Comparison of ENCODE assay signal across 12 cellular contexts in genomic region chr1:205259361-205259832, GRCh38. TPM values are rescaled to one million over a fixed set of nuclear protein-coding genes. Genes with fewer than 3 reads are reported as not detected.
A peak's percentile ranks its signal among the peaks of the same experiment; 100 is the strongest.
DNase-seq lines count a peak whose midpoint lies in the region; ATAC-seq, FAIRE-seq and TF ChIP-seq lines count a peak whose summit lies in the region.
"Had no signal": no experiment of that assay in that cellular context is flagged by ENCODE, and none has a peak within 500 bp of the region (broad histone marks: within the 10 kb centered on the region; RNA-seq: fewer than 3 reads in every experiment).

No MANE protein-coding gene starts in this region.

- H3K4me3 Mint-ChIP-seq in naive thymus-derived CD8-positive, alpha-beta T cell, result no peak overlapping the region

- no peak for FAIRE-seq in A549 (lab: Jason Lieb, UNC)
- FAIRE-seq: G401.6 had no signal

- WGBS in A549 (ENCODE audit: missing lambda C conversion rate), result 74% methylated on average over 10 of the region's 10 CpGs

- DNase-seq in A549 (ENCODE audit: low read depth in 1 of 2, low spot score in 1 of 2), result no peak
- no peak for DNase-seq in brain microvascular endothelial cell
- DNase-seq in iris pigment epithelial cell (ENCODE audit: low read depth), result peak; percentile 51
- DNase-seq in naive thymus-derived CD8-positive, alpha-beta T cell, result no peak
- DNase-seq in glomerular visceral epithelial cell (ENCODE audit: extremely low spot score), result no peak
- no peak for DNase-seq in activated naive CD4-positive, alpha-beta T cell treated with Interleukin-2 at 50 U/mL for 16 hours
- DNase-seq in HPDE6-E6E7 (ENCODE audit: extremely low spot score), result no peak
- DNase-seq: effector CD4-positive, alpha-beta T cell; stimulated activated naive CD4-positive, alpha-beta T cell had no signal

- TF ChIP-seq EP300 in A549 (IDR thresholded peaks at IDR 0.05), result no peak

- peak overlapping the region; percentile 40; the same call in 1 of the 2 replicates for H3K9ac ChIP-seq in KMS-11

- TF ChIP-seq CTCF in A549 (IDR thresholded peaks at IDR 0.05), result no peak
- TF ChIP-seq CTCF in KMS-11 (conservative IDR thresholded peaks at IDR 0.05; ENCODE audit: low read depth, low read length), result no peak
- no peak for TF ChIP-seq CTCF in brain microvascular endothelial cell (IDR thresholded peaks at IDR 0.05; ENCODE audit: low read depth, low read length, missing control alignments)

- H3K9me3 ChIP-seq in A549, result no peaks in the 10 kb centered on the region

- H3K27ac ChIP-seq in A549 (peak overlapping the region; percentile 46 to 82; a peak in 5 of 6 replicates), KMS-11 (peak overlapping the region; percentile 73), brain microvascular endothelial cell (peak overlapping the region; percentile 60)
- H3K27ac ChIP-seq: SK-N-MC had no signal

- peaks cover 8 to 15% (median 11%) of the 10 kb centered on the region in 4 donors for H3K4me1 Mint-ChIP-seq in naive thymus-derived CD8-positive, alpha-beta T cell

- H3K4me2 ChIP-seq in A549, result no peak overlapping the region; the same call in 2 of the 3 replicates
- peak overlapping the region; percentile 84 for H3K4me2 ChIP-seq in KMS-11

- peak overlapping the region; percentile 32; the same call in 1 of the 2 replicates for H2AFZ ChIP-seq in KMS-11 (ENCODE audit: low read depth)

- H3K27ac Mint-ChIP-seq in naive thymus-derived CD8-positive, alpha-beta T cell, result peak overlapping the region in 1 of 10 donors; percentile 60

- CTCF ChIA-PET in A549 (lab: Yijun Ruan, JAX), result interaction anchor here (1.2 to 89.2 kb wide), 9 partner anchors 3 to 285 kb away, joined by 4 to 3627 read pairs (median 86); partner anchors contain the start of genes KLHDC8A, NUAK2 and TMCC2

- no peaks in the 10 kb centered on the region for H3K9me3 Mint-ChIP-seq in naive thymus-derived CD8-positive, alpha-beta T cell

- TF ChIP-seq RAD21 in A549 (conservative IDR thresholded peaks at IDR 0.05 in 1 of 2, IDR thresholded peaks at IDR 0.05 in 1 of 2), result no peak

- POLR2A ChIA-PET in A549 (lab: Yijun Ruan, JAX), result no interaction called here
- POLR2A ChIA-PET in naive thymus-derived CD8-positive, alpha-beta T cell (lab: Charles Lee), result interaction anchor here (0.5 kb wide), 1 partner anchor 135 kb away, joined by 6 read pairs; no protein-coding TSS in a partner anchor

- H3K36me3 ChIP-seq in KMS-11 (ENCODE audit: insufficient read depth) (no peaks in the 10 kb centered on the region), brain microvascular endothelial cell (replicated peaks) (no peaks in the 10 kb centered on the region)

- peaks cover 0 to 3% (median 0%) of the 10 kb centered on the region in 5 donors for H3K27me3 Mint-ChIP-seq in naive thymus-derived CD8-positive, alpha-beta T cell

- H3K4me3 ChIP-seq in A549 (no peak overlapping the region), KMS-11 (IDR thresholded peaks at IDR 0.05; ENCODE audit: insufficient read depth, low read depth, low read length) (peak overlapping the region; percentile 78), brain microvascular endothelial cell (ENCODE audit: low read depth, low read length) (no peak overlapping the region)
- H3K4me3 ChIP-seq: SK-N-MC had no signal

- no peaks in the 10 kb centered on the region; the same call in 1 of the 2 replicates for H3K79me2 ChIP-seq in KMS-11 (ENCODE audit: insufficient read depth, low read depth)

- TF ChIP-seq POLR2A in A549 (IDR thresholded peaks at IDR 0.05; ENCODE audit: low read length), result no peak

- in situ Hi-C loops in brain microvascular endothelial cell (cut with HindIII; ENCODE audit: low pct_ligation_motif_present, low sequenced_read_pairs), result no loop called here

- H3K36me3 Mint-ChIP-seq in naive thymus-derived CD8-positive, alpha-beta T cell, result no peaks in the 10 kb centered on the region

- H3K4me1 ChIP-seq in A549, result peaks cover 31% of the 10 kb centered on the region
- H3K4me1 ChIP-seq in KMS-11 (ENCODE audit: low read depth, poor library complexity, severe bottlenecking), result peaks cover 100% of the 10 kb centered on the region

- ATAC-seq in A549, result no peak
- no peak for ATAC-seq in naive thymus-derived CD8-positive, alpha-beta T cell

- H4K20me1 ChIP-seq in KMS-11 (ENCODE audit: insufficient read depth), result no peaks in the 10 kb centered on the region

- H3K27me3 ChIP-seq in KMS-11 (ENCODE audit: insufficient read depth, low read depth) (no peaks in the 10 kb centered on the region), brain microvascular endothelial cell (replicated peaks) (no peaks in the 10 kb centered on the region)

TF ChIP-seq in A549, 52 proteins besides CTCF, POLR2A, EP300 and RAD21:
- no peak for TF ChIP-seq SMC3 (IDR thresholded peaks at IDR 0.05)
- no peak for TF ChIP-seq HOXB13 (CRISPR knock-in tag; IDR thresholded peaks at IDR 0.05; ENCODE audit: low read depth)
- no peak for TF ChIP-seq ELK1 (IDR thresholded peaks at IDR 0.05; ENCODE audit: low read depth, low read length)
- TF ChIP-seq SREBF2 (IDR thresholded peaks at IDR 0.05), result no peak
- TF ChIP-seq HES2 (IDR thresholded peaks at IDR 0.05), result no peak
- no peak for TF ChIP-seq MAX (IDR thresholded peaks at IDR 0.05)
- no peak for TF ChIP-seq HOXA7 (CRISPR knock-in tag; IDR thresholded peaks at IDR 0.05)
- TF ChIP-seq ESRRA (IDR thresholded peaks at IDR 0.05; ENCODE audit: borderline replicate concordance, low read length), result no peak
- TF ChIP-seq HEYL (CRISPR knock-in tag; IDR thresholded peaks at IDR 0.05), result no peak
- no peak for TF ChIP-seq HMGXB4 (CRISPR knock-in tag; IDR thresholded peaks at IDR 0.05; ENCODE audit: borderline replicate concordance)
- TF ChIP-seq KDM1A (IDR thresholded peaks at IDR 0.05; ENCODE audit: low read depth), result no peak
- no peak for TF ChIP-seq POLR2AphosphoS2 (conservative IDR thresholded peaks at IDR 0.05; ENCODE audit: low read length)

RNA-seq across cellular contexts. Expression of gene TMCC2, which starts 31.7 kb away (rescaled TPM):
- polyA plus RNA-seq in A549 (2011; rRNA removed) (1.6 and 1.7 TPM in 2 replicates), A549 (2017; fragmentation: RNase III; extraction: RNeasy Plus Mini Kit Qiagen cat#74134 plus additional on column Dnase treatment) (2.9 to 3.7 TPM (median 3.2 TPM) in 3 replicates)
- 3.3 and 3.8 TPM in 2 replicates for polyA plus RNA-seq in A549 (2012; cell fraction: cytosol; rRNA removed)
- 4.6 and 5.4 TPM in 2 replicates for polyA plus RNA-seq in A549 (2012; cell fraction: nucleus; rRNA removed)
- 2.6 and 3.4 TPM in 2 replicates for polyA minus RNA-seq in A549 (2011; rRNA and poly(A)+ RNA removed)
- total RNA-seq in naive thymus-derived CD8-positive, alpha-beta T cell, result 1 to 10 TPM; 3.9 to 4.7 TPM
- polyA plus RNA-seq in naive thymus-derived CD8-positive, alpha-beta T cell, result 1 to 10 TPM in 1 of 3 donors, under 1 TPM in 2; 0.37 to 2.0 (median 0.40) TPM

RNA-seq across cellular contexts. Expression of gene DSTYK, which starts 47.9 kb away (rescaled TPM):
- polyA plus RNA-seq in A549 (2011; rRNA removed) (8.5 and 9.0 TPM in 2 replicates), A549 (2017; fragmentation: RNase III; extraction: RNeasy Plus Mini Kit Qiagen cat#74134 plus additional on column Dnase treatment) (8.5 to 8.7 TPM (median 8.6 TPM) in 3 replicates)
- 2.5 and 3.1 TPM in 2 replicates for polyA plus RNA-seq in A549 (2012; cell fraction: cytosol; rRNA removed)
- polyA plus RNA-seq in A549 (2012; cell fraction: nucleus; rRNA removed), result 1.6 and 2.0 TPM in 2 replicates
- 10.2 and 10.9 TPM in 2 replicates for polyA minus RNA-seq in A549 (2011; rRNA and poly(A)+ RNA removed)
- total RNA-seq in naive thymus-derived CD8-positive, alpha-beta T cell, result 10 to 100 TPM; 15.9 to 17.5 TPM
- polyA plus RNA-seq in naive thymus-derived CD8-positive, alpha-beta T cell, result 1 to 10 TPM; 5.2 to 8.6 (median 7.0) TPM
